In the genomic region with DNA sequence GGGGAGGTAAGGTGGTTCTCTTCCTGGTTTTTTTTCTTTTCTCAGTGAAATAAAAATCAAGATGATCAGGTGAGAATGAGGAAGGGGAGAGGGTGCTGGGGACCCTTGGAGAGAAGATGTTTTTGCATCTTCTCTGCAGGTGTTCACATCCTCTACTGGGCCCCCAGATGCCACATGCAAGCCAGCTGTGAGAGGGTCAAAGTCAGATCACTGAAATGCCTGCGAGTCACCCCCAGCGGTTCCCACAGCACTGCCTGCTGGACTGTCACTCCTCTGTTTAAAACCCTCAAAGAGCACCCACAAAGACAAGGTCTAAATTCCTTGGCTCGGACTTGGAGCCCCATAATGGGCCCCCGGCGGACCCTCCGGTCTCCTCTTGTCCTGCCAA, we compare ENCODE assay signal across 1 cellular context.
TF ChIP-seq lines count a peak whose summit lies in the region.

No MANE protein-coding gene starts in this region.

TF ChIP-seq in GM23338, 12 proteins besides CTCF, POLR2A, EP300 and RAD21 (continued from another document):
- TF ChIP-seq, protein P1, sequence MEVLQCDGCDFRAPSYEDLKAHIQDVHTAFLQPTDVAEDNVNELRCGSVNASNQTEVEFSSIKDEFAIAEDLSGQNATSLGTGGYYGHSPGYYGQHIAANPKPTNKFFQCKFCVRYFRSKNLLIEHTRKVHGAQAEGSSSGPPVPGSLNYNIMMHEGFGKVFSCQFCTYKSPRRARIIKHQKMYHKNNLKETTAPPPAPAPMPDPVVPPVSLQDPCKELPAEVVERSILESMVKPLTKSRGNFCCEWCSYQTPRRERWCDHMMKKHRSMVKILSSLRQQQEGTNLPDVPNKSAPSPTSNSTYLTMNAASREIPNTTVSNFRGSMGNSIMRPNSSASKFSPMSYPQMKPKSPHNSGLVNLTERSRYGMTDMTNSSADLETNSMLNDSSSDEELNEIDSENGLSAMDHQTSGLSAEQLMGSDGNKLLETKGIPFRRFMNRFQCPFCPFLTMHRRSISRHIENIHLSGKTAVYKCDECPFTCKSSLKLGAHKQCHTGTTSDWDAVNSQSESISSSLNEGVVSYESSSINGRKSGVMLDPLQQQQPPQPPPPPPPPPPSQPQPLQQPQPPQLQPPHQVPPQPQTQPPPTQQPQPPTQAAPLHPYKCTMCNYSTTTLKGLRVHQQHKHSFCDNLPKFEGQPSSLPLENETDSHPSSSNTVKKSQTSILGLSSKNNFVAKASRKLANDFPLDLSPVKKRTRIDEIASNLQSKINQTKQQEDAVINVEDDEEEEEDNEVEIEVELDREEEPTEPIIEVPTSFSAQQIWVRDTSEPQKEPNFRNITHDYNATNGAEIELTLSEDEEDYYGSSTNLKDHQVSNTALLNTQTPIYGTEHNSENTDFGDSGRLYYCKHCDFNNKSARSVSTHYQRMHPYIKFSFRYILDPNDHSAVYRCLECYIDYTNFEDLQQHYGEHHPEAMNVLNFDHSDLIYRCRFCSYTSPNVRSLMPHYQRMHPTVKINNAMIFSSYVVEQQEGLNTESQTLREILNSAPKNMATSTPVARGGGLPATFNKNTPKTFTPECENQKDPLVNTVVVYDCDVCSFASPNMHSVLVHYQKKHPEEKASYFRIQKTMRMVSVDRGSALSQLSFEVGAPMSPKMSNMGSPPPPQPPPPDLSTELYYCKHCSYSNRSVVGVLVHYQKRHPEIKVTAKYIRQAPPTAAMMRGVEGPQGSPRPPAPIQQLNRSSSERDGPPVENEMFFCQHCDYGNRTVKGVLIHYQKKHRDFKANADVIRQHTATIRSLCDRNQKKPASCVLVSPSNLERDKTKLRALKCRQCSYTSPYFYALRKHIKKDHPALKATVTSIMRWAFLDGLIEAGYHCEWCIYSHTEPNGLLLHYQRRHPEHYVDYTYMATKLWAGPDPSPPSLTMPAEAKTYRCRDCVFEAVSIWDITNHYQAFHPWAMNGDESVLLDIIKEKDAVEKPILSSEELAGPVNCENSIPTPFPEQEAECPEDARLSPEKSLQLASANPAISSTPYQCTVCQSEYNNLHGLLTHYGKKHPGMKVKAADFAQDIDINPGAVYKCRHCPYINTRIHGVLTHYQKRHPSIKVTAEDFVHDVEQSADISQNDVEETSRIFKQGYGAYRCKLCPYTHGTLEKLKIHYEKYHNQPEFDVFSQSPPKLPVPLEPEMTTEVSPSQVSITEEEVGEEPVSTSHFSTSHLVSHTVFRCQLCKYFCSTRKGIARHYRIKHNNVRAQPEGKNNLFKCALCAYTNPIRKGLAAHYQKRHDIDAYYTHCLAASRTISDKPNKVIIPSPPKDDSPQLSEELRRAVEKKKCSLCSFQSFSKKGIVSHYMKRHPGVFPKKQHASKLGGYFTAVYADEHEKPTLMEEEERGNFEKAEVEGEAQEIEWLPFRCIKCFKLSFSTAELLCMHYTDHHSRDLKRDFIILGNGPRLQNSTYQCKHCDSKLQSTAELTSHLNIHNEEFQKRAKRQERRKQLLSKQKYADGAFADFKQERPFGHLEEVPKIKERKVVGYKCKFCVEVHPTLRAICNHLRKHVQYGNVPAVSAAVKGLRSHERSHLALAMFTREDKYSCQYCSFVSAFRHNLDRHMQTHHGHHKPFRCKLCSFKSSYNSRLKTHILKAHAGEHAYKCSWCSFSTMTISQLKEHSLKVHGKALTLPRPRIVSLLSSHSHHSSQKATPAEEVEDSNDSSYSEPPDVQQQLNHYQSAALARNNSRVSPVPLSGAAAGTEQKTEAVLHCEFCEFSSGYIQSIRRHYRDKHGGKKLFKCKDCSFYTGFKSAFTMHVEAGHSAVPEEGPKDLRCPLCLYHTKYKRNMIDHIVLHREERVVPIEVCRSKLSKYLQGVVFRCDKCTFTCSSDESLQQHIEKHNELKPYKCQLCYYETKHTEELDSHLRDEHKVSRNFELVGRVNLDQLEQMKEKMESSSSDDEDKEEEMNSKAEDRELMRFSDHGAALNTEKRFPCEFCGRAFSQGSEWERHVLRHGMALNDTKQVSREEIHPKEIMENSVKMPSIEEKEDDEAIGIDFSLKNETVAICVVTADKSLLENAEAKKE (CRISPR knock-in tag; IDR thresholded peaks at IDR 0.05): no peak
- TF ChIP-seq JUNB (IDR thresholded peaks at IDR 0.05; ENCODE audit: unreplicated experiment) (no peak), POLR2AphosphoS5 (IDR thresholded peaks at IDR 0.05; ENCODE audit: low read depth) (no peak), EZH2 (IDR thresholded peaks at IDR 0.05; ENCODE audit: low read depth, unreplicated experiment) (no peak), ZNF331 (CRISPR knock-in tag; IDR thresholded peaks at IDR 0.05; ENCODE audit: low read depth) (no peak), NANOG (IDR thresholded peaks at IDR 0.05; ENCODE audit: borderline replicate concordance) (no peak), ETS1 (IDR thresholded peaks at IDR 0.05) (no peak)
